24 cellular contexts compared by ENCODE assay signal in the genomic region with DNA sequence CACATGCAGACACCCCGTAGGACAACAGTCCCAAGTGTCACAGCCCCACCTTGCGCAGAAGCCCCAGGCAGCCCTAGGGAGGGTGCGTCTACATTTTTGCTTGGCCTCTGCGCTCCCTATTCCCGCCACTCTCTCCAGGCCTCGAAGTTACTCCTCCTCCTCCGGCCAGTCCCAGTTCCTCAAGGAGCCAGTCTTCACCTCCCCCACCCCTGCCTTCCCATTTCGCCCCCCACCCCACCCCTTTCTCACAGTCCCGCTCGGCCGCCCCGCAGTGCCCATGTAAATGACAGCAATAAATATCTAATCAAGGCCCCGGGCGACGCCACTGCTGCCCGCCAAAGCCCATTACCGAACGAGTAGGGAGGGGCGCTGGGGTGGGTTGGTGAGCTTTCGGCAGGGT. TPM values are rescaled to one million over a fixed set of nuclear protein-coding genes. Genes with fewer than 3 reads are reported as not detected.
A peak's percentile ranks its signal among the peaks of the same experiment; 100 is the strongest.
DNase-seq lines count a peak whose midpoint lies in the region; ATAC-seq and TF ChIP-seq lines count a peak whose summit lies in the region.
"Had no signal": no experiment of that assay in that cellular context is flagged by ENCODE, and none has a peak within 500 bp of the region (broad histone marks: within the 10 kb centered on the region; RNA-seq: fewer than 3 reads in every experiment).

No MANE protein-coding gene starts in this region.

- H2AFZ ChIP-seq in GM23338 = no peak overlapping the region

- peak overlapping the region; percentile 92 for H3K4me2 ChIP-seq in GM23338
- H3K4me2 ChIP-seq in mesendoderm (ENCODE audit: low read length) = no peak overlapping the region

- no peak overlapping the region for H2BK120ac ChIP-seq in mesendoderm (ENCODE audit: low read depth, low read length)

- no peak overlapping the region for H3K4ac ChIP-seq in mesendoderm (ENCODE audit: low read depth, low read length)

- H2BK15ac ChIP-seq in mesendoderm (replicated peaks; ENCODE audit: low read depth) = no peak overlapping the region

- peaks cover 11% of the 10 kb centered on the region; the same call in 1 of the 2 replicates for H4K20me1 ChIP-seq in GM23338 (replicated peaks; ENCODE audit: insufficient read depth)

- peaks cover 84% of the 10 kb centered on the region for H3K27me3 Mint-ChIP-seq in GM23338 (ENCODE audit: insufficient read depth, low read depth, poor library complexity)

- H3K36me3 Mint-ChIP-seq in GM23338 (ENCODE audit: low read depth) = no peaks in the 10 kb centered on the region
- H3K36me3 Mint-ChIP-seq: CD8-positive, alpha-beta memory T cell; IgD-negative memory B cell had no signal

- H3K4me1 Mint-ChIP-seq in GM23338 = peaks cover 45% of the 10 kb centered on the region

- H3K9me2 ChIP-seq in GM23338 (ENCODE audit: insufficient read depth) = no peaks in the 10 kb centered on the region

- under 1% methylated on average over 20 of the region's 20 CpGs for WGBS in HUES64
- no CpG with 5 or more reads among the region's 20 CpGs for WGBS in mesendoderm (ENCODE audit: extremely low coverage, insufficient coverage, low lambda C conversion rate)

- H3K27ac Mint-ChIP-seq in GM23338 = no peak overlapping the region
- H3K27ac Mint-ChIP-seq: HFFc6, IgD-negative memory B cell had no signal

- peaks cover 21% of the 10 kb centered on the region; the same call in 1 of the 2 replicates for H3F3A ChIP-seq in GM23338 (replicated peaks; ENCODE audit: low read depth)

- no peaks in the 10 kb centered on the region for H3K9me3 Mint-ChIP-seq in GM23338
- H3K9me3 Mint-ChIP-seq: HFFc6, IgD-negative memory B cell had no signal

- ATAC-seq in GM23338 (peak; percentile 15), HG03378 (IDR thresholded peaks at IDR 0.05; ENCODE audit: unreplicated experiment) (no peak), HG02798 (IDR thresholded peaks at IDR 0.05; ENCODE audit: poor library complexity, unreplicated experiment) (no peak)

- no peak overlapping the region for H4K5ac ChIP-seq in mesendoderm (ENCODE audit: low read length)

- H3K27me3 ChIP-seq in GM23338 (ENCODE audit: insufficient read depth) (peaks cover 100% of the 10 kb centered on the region), HUES64 (ENCODE audit: insufficient read depth, low read length) (peaks cover 100% of the 10 kb centered on the region), iPS-18a (ENCODE audit: control insufficient read depth, insufficient read depth, low read length) (peaks cover 99% of the 10 kb centered on the region), mesendoderm (ENCODE audit: insufficient read depth, low read length, poor library complexity) (peaks cover 70% of the 10 kb centered on the region)

- H3K23ac ChIP-seq in mesendoderm (ENCODE audit: low read length) = no peak overlapping the region

- DNase-seq in GM23338 (ENCODE audit: low spot score) (peak; percentile 83), mesendoderm (peak; percentile 27), midbrain (lab: John Stamatoyannopoulos, UW) (no peak), amniotic stem cell (lab: John Stamatoyannopoulos, UW) (no peak)
- DNase-seq: Calu3; CD8-positive, alpha-beta memory T cell; DMS153; HFFc6; NCI-H1105; NCI-H1694; NCI-H2081; NCI-H2171; NCI-H345; NCI-H524 treated with DMSO at 0.1 percent for 48 hours; Peyer's patch had no signal

- no peaks in the 10 kb centered on the region for H3K79me1 ChIP-seq in mesendoderm (ENCODE audit: low read length)

- no peak overlapping the region for H3K27ac ChIP-seq in GM23338 (ENCODE audit: low read depth)
- no peak overlapping the region for H3K27ac ChIP-seq in HUES64 (ENCODE audit: low read depth, low read length)
- no peak overlapping the region for H3K27ac ChIP-seq in iPS-18a (ENCODE audit: low read length)
- no peak overlapping the region for H3K27ac ChIP-seq in mesendoderm (ENCODE audit: low read depth, low read length)
- H3K27ac ChIP-seq: C4-2B, Peyer's patch, SJSA1 had no signal

- H3K36me3 ChIP-seq in GM23338 (ENCODE audit: insufficient read depth) = no peaks in the 10 kb centered on the region
- H3K36me3 ChIP-seq in HUES64 (ENCODE audit: insufficient read depth, low read length) = no peaks in the 10 kb centered on the region
- H3K36me3 ChIP-seq in iPS-18a (ENCODE audit: control insufficient read depth, low read depth, low read length) = no peaks in the 10 kb centered on the region
- H3K36me3 ChIP-seq in mesendoderm (ENCODE audit: control insufficient read depth, insufficient read depth, low read length) = no peaks in the 10 kb centered on the region
- H3K36me3 ChIP-seq: Peyer's patch, SJSA1 had no signal

- H3K79me2 ChIP-seq in GM23338 (replicated peaks; ENCODE audit: insufficient read depth) = no peaks in the 10 kb centered on the region
- no peaks in the 10 kb centered on the region for H3K79me2 ChIP-seq in mesendoderm (ENCODE audit: control insufficient read depth, insufficient read depth, low read length)

- H3K9ac ChIP-seq in HUES64 (ENCODE audit: low read depth, low read length) (no peak overlapping the region), iPS-18a (ENCODE audit: low read length) (no peak overlapping the region), mesendoderm (ENCODE audit: low read length) (no peak overlapping the region)

- TF ChIP-seq CTCF in GM23338 (conservative IDR thresholded peaks at IDR 0.05; ENCODE audit: low read depth in 2 of 2) = no peak

- no peaks in the 10 kb centered on the region for H3K9me3 ChIP-seq in HUES64 (ENCODE audit: insufficient read depth, low read depth, low read length)
- no peaks in the 10 kb centered on the region for H3K9me3 ChIP-seq in iPS-18a (ENCODE audit: control insufficient read depth, low read depth, low read length)
- H3K9me3 ChIP-seq: Peyer's patch, SJSA1 had no signal

- H2BK5ac ChIP-seq in mesendoderm (ENCODE audit: low read length) = no peak overlapping the region

- no peak overlapping the region for H3K18ac ChIP-seq in mesendoderm (ENCODE audit: low read length)

- peak overlapping the region; percentile 57 for H3K4me3 Mint-ChIP-seq in GM23338
- H3K4me3 Mint-ChIP-seq: CD8-positive, alpha-beta memory T cell; HFFc6; IgD-negative memory B cell had no signal

- H3K4me3 ChIP-seq in GM23338 = peak overlapping the region; percentile 47
- peak overlapping the region; percentile 20; the same call in 1 of the 2 replicates for H3K4me3 ChIP-seq in HUES64 (ENCODE audit: low read length)
- peak overlapping the region; percentile 34 for H3K4me3 ChIP-seq in iPS-18a (ENCODE audit: low read length)
- H3K4me3 ChIP-seq in mesendoderm (ENCODE audit: low read length) = no peak overlapping the region
- H3K4me3 ChIP-seq: Peyer's patch, SJSA1 had no signal

- peaks cover 52% of the 10 kb centered on the region for H3K4me1 ChIP-seq in GM23338 (ENCODE audit: insufficient read depth)
- peaks cover 34% of the 10 kb centered on the region for H3K4me1 ChIP-seq in HUES64 (ENCODE audit: insufficient read depth, low read length)
- peaks cover 41% of the 10 kb centered on the region for H3K4me1 ChIP-seq in iPS-18a (ENCODE audit: control insufficient read depth, low read depth, low read length)
- H3K4me1 ChIP-seq in mesendoderm (ENCODE audit: control insufficient read depth, low read depth, low read length) = peaks cover 7% of the 10 kb centered on the region

- H4K8ac ChIP-seq in mesendoderm (ENCODE audit: low read depth, low read length) = no peak overlapping the region

- peak overlapping the region; percentile 43 for H3K56ac ChIP-seq in mesendoderm (ENCODE audit: low read length)

- no peak overlapping the region for H2AK5ac ChIP-seq in mesendoderm (ENCODE audit: low read length)

TF ChIP-seq in GM23338, 12 proteins besides CTCF, POLR2A, EP300 and RAD21 (continues in another document):
- TF ChIP-seq STAT1 (IDR thresholded peaks at IDR 0.05; ENCODE audit: unreplicated experiment) (no peak), EZH2phosphoT487 (IDR thresholded peaks at IDR 0.05; ENCODE audit: unreplicated experiment) (no peak), ZNF331 (CRISPR knock-in tag; IDR thresholded peaks at IDR 0.05; ENCODE audit: low read depth) (no peak), NANOG (IDR thresholded peaks at IDR 0.05; ENCODE audit: borderline replicate concordance) (peak; percentile 35; the same call in 1 of the 2 replicates), ZNF114 (CRISPR knock-in tag; IDR thresholded peaks at IDR 0.05) (no peak), JUNB (IDR thresholded peaks at IDR 0.05; ENCODE audit: unreplicated experiment) (no peak), CREB1 (CRISPR knock-in tag; IDR thresholded peaks at IDR 0.05; ENCODE audit: low read depth) (no peak), REST (IDR thresholded peaks at IDR 0.05; ENCODE audit: unreplicated experiment) (no peak)

RNA-seq across cellular contexts. Expression of gene DMBX1, which starts 3.2 kb away (rescaled TPM):
- total RNA-seq in GM23338 (2014; rRNA removed; shearing (Covaris generic)) = not detected in 2 replicates
- 0.11 TPM in 1 of 2 replicates, not detected in the other for polyA plus RNA-seq in GM23338 (2016; fragmentation: Nextera tagmentation; extraction: Ambion mirVana)
- 0.50 TPM for polyA plus RNA-seq in HUES64 (2013, experiment 1 of 2)
- polyA plus RNA-seq in HUES64 (2013, experiment 2 of 2) = 0.70 TPM
- polyA plus RNA-seq in mesendoderm (2013, experiment 1 of 2) = 0.03 TPM
- 0.03 TPM for polyA plus RNA-seq in mesendoderm (2013, experiment 2 of 2)
- total RNA-seq: CD8-positive, alpha-beta memory T cell; HFFc6; HT1080; OCI-LY7; Peyer's patch; SJSA1 had no signal
- polyA plus RNA-seq: CD8-positive, alpha-beta memory T cell; IgD-negative memory B cell had no signal

RNA-seq across cellular contexts. Expression of gene KNCN, which starts 58.6 kb away (rescaled TPM):
- not detected in 2 replicates for total RNA-seq in GM23338 (2014; rRNA removed; shearing (Covaris generic))
- polyA plus RNA-seq in GM23338 (2016; fragmentation: Nextera tagmentation; extraction: Ambion mirVana) = not detected in 2 replicates
- not detected for polyA plus RNA-seq in HUES64 (2013, experiment 1 of 2)
- not detected for polyA plus RNA-seq in HUES64 (2013, experiment 2 of 2)
- polyA plus RNA-seq in mesendoderm (2013, experiment 1 of 2) = not detected
- polyA plus RNA-seq in mesendoderm (2013, experiment 2 of 2) = not detected
- total RNA-seq: Calu3; CD8-positive, alpha-beta memory T cell; HFFc6; HT1080; OCI-LY7; Peyer's patch; SJSA1 had no signal
- polyA plus RNA-seq: CD8-positive, alpha-beta memory T cell; IgD-negative memory B cell had no signal

Comparison
In these comparisons a context has a peak if more than half of its experiments do, and no peak if none do; other contexts are left out.
1. DNase-seq: peak in GM23338 (single experiment) and mesendoderm (single experiment); none in midbrain (single experiment) and amniotic stem cell (single experiment).